In genomic region chr6:4402477-4402976, GRCh38 we compare ENCODE assay signal across 9 cellular contexts.
DNase-seq lines count a peak whose midpoint lies in the region; ATAC-seq and TF ChIP-seq lines count a peak whose summit lies in the region.
"Had no signal": no experiment of that assay in that cellular context is flagged by ENCODE, and none has a peak within 500 bp of the region (broad histone marks: within the 10 kb centered on the region; RNA-seq: fewer than 3 reads in every experiment).

No MANE protein-coding gene starts in this region.

- ATAC-seq in heart left ventricle: peak; percentile 72 to 92 (median 90)

- H3K4me1 ChIP-seq in heart left ventricle (peaks cover 6 to 51% (median 20%) of the 10 kb centered on the region in 12 donors), stomach smooth muscle (ENCODE audit: control insufficient read depth, insufficient read depth, low read length) (peaks cover 21% of the 10 kb centered on the region)
- no peaks in the 10 kb centered on the region for H3K4me1 ChIP-seq in CD4-positive, alpha-beta memory T cell (ENCODE audit: insufficient read depth, low read length)

- no peak overlapping the region for H3K4me3 Mint-ChIP-seq in CD4-positive, alpha-beta memory T cell

- no peak overlapping the region for H3K9ac ChIP-seq in stomach smooth muscle (ENCODE audit: low read length in 2 of 2)

- no peak overlapping the region for H3K27ac Mint-ChIP-seq in CD4-positive, alpha-beta memory T cell

- peak overlapping the region in 1 of 12 donors; percentile 12 for H3K4me3 ChIP-seq in heart left ventricle
- H3K4me3 ChIP-seq in stomach smooth muscle (ENCODE audit: low read length in 2 of 2): peak overlapping the region; percentile 8 to 34
- H3K4me3 ChIP-seq in CD4-positive, alpha-beta memory T cell (ENCODE audit: low read length in 2 of 2): no peak overlapping the region

- CTCF ChIA-PET in CD4-positive, alpha-beta memory T cell (lab: Charles Lee; ENCODE audit: partially characterized antibody): no interaction called here

- H3K4me1 Mint-ChIP-seq in CD4-positive, alpha-beta memory T cell: no peaks in the 10 kb centered on the region

- peaks cover 4 to 9% of the 10 kb centered on the region in 2 donors for H3K27me3 Mint-ChIP-seq in CD4-positive, alpha-beta memory T cell

- intact Hi-C loops in heart left ventricle (cut with DNase I): loop anchor here in 3 of 10 donors (5.0 to 10.0 kb wide), 3 partner anchors 45 to 55 kb away; no protein-coding TSS in a partner anchor
- intact Hi-C loops in CD4-positive, alpha-beta memory T cell (cut with micrococcal nuclease): no loop called here

- H3K27ac ChIP-seq in angular gyrus (ENCODE audit: low read depth, low read length) (peak overlapping the region; percentile 14), heart left ventricle (peak overlapping the region; percentile 4 to 93 (median 74)), stomach smooth muscle (ENCODE audit: low read length) (no peak overlapping the region)
- no peak overlapping the region for H3K27ac ChIP-seq in CD4-positive, alpha-beta memory T cell (ENCODE audit: low read depth, low read length)

- peaks cover 0 to 10% (median 0%) of the 10 kb centered on the region in 8 donors for H3K9me3 Mint-ChIP-seq in CD4-positive, alpha-beta memory T cell

- no peak for TF ChIP-seq CTCF in heart left ventricle (IDR thresholded peaks at IDR 0.05)

- H3K9me3 ChIP-seq in heart left ventricle (peaks cover 0 to 3% (median 0%) of the 10 kb centered on the region in 12 donors), stomach smooth muscle (ENCODE audit: control insufficient read depth in 2 of 2, low read length in 2 of 2) (no peaks in the 10 kb centered on the region)
- H3K9me3 ChIP-seq in CD4-positive, alpha-beta memory T cell (ENCODE audit: control insufficient read depth in 1 of 2, low read length in 2 of 2): no peaks in the 10 kb centered on the region

- H3K27me3 ChIP-seq in heart left ventricle (no peaks in the 10 kb centered on the region), stomach smooth muscle (ENCODE audit: control insufficient read depth in 1 of 2, insufficient read depth in 2 of 2, low read length in 2 of 2) (no peaks in the 10 kb centered on the region)
- H3K27me3 ChIP-seq in CD4-positive, alpha-beta memory T cell (ENCODE audit: insufficient read depth, low read length): no peaks in the 10 kb centered on the region

- no peak for TF ChIP-seq POLR2A in heart left ventricle (IDR thresholded peaks at IDR 0.05)

- DNase-seq in HCEC 1CT: peak; percentile 92
- peak; percentile 49 to 64 (median 59) for DNase-seq in heart left ventricle
- DNase-seq in medulla oblongata (ENCODE audit: extremely low spot score): no peak
- no peak for DNase-seq in CD4-positive, alpha-beta memory T cell
- DNase-seq in DMS114 treated with DMSO at 0.1 percent for 48 hours (lab: John Stamatoyannopoulos, UW; ENCODE audit: unreplicated experiment): no peak
- no peak for DNase-seq in stimulated activated naive CD4-positive, alpha-beta T cell treated with Interleukin-2 at 50 U/mL for 16 hours (lab: John Stamatoyannopoulos, UW)
- DNase-seq: effector memory CD4-positive, alpha-beta T cell had no signal

- H3K36me3 ChIP-seq in heart left ventricle (no peaks in the 10 kb centered on the region), stomach smooth muscle (ENCODE audit: control insufficient read depth in 2 of 2, insufficient read depth in 2 of 2, low read length in 2 of 2) (no peaks in the 10 kb centered on the region)
- H3K36me3 ChIP-seq in CD4-positive, alpha-beta memory T cell (ENCODE audit: insufficient read depth, low read length): no peaks in the 10 kb centered on the region

- 35 to 48% (median 46%) methylated on average over 11 of the region's 11 CpGs for WGBS in heart left ventricle, 4 donors

- no peaks in the 10 kb centered on the region for H3K36me3 Mint-ChIP-seq in CD4-positive, alpha-beta memory T cell

- POLR2A ChIA-PET in CD4-positive, alpha-beta memory T cell (lab: Charles Lee; ENCODE audit: partially characterized antibody): no interaction called here

Comparison
In these comparisons a context has a peak if more than half of its experiments do, and no peak if none do; other contexts are left out.
1. DNase-seq: peak in HCEC 1CT (single experiment) and heart left ventricle (5 of 5); none in medulla oblongata (single experiment), CD4-positive, alpha-beta memory T cell (0 of 5), DMS114 treated with DMSO at 0.1 percent for 48 hours (single experiment) and stimulated activated naive CD4-positive, alpha-beta T cell treated with Interleukin-2 at 50 U/mL for 16 hours (single experiment).
2. H3K27ac ChIP-seq: peak in angular gyrus (single experiment) and heart left ventricle (12 of 12); none in stomach smooth muscle (single experiment) and CD4-positive, alpha-beta memory T cell (single experiment).
3. H3K4me3 ChIP-seq: peak in stomach smooth muscle (2 of 2); none in CD4-positive, alpha-beta memory T cell (0 of 2).